Comparison of ENCODE assay signal across 24 cellular contexts in the genomic region with DNA sequence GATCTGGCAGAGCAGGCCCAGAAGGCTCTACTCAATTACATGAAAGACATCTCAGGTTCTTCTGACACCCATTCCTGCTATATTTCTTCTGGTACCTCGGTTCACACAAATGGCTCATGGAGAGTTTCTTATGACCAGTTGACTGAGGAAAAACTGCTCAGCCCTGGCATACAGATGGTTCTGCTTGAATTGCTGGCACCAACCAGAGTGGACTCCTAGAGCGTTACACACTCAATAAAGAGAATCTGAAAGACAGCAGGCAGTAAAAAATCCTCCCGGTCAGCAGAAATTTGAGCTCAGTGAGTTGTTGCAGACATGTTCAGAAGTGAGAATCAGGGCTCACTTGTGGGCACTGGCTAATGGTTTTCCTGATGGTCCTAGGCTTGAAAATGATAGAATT.
"Had no signal": no experiment of that assay in that cellular context is flagged by ENCODE, and none has a peak within 500 bp of the region (broad histone marks: within the 10 kb centered on the region; RNA-seq: fewer than 3 reads in every experiment).

No MANE protein-coding gene starts in this region.

- H3K9me3 ChIP-seq: colonic mucosa, esophagus muscularis mucosa, heart left ventricle, left lung, pancreas, testis had no signal

- H3K4me2 ChIP-seq: hepatocyte had no signal

- ATAC-seq: foreskin keratinocyte; gastroesophageal sphincter; heart left ventricle; left lung; naive thymus-derived CD4-positive, alpha-beta T cell; pancreas; sciatic nerve; stimulated activated memory B cell treated with anti-CD40 and anti-IgM and Interleukin-4, amounts not matched to agents 10 μg/mL and 1 μg/mL and 100 μg/mL, for 72 hours; stimulated activated naive CD8-positive, alpha-beta T cell treated with anti-CD3 and anti-CD28 coated beads, Interleukin-15, Interleukin-2, amounts not matched to agents 100 U/mL and 50 U/mL, for 24 hours had no signal

- H2AFZ ChIP-seq: hepatocyte had no signal

- H3K27ac ChIP-seq: colonic mucosa, esophagus muscularis mucosa, foreskin keratinocyte, gastroesophageal sphincter, heart left ventricle, hepatocyte, left lung, pancreas, spleen, testis, tibial artery had no signal

- H3K27me3 ChIP-seq: colonic mucosa, foreskin keratinocyte, hepatocyte, testis, tibial artery had no signal

- H3K36me3 ChIP-seq: colonic mucosa, esophagus muscularis mucosa, gastroesophageal sphincter, heart left ventricle, left lung, pancreas, spleen, tibial artery had no signal

- H3K9me3 Mint-ChIP-seq: dendritic cell treated with granulocyte-macrophage colony-stimulating factor and Interleukin-4, amounts not matched to agents 40 ng/mL and 50 ng/mL, for 4 days; stimulated activated memory B cell treated with anti-CD40 and anti-IgM and Interleukin-4, amounts not matched to agents 10 μg/mL and 1 μg/mL and 100 μg/mL, for 72 hours; type B pancreatic cell had no signal

- DNase-seq: colonic mucosa; effector CD8-positive, alpha-beta T cell; foreskin keratinocyte; heart left ventricle; kidney; left lung; mesenchymal stem cell; midbrain; naive thymus-derived CD4-positive, alpha-beta T cell; pancreas; spleen; stimulated activated CD4-positive, alpha-beta T cell treated with anti-CD3 and anti-CD28 coated beads, Interleukin-4, amount 100 ng/mL, for 4 hours; stimulated activated naive CD8-positive, alpha-beta T cell treated with anti-CD3 and anti-CD28 coated beads, Interleukin-15, Interleukin-2, amounts not matched to agents 100 U/mL and 50 U/mL, for 24 hours; substantia nigra; testis; tibial artery had no signal

- H3K27me3 Mint-ChIP-seq: dendritic cell treated with granulocyte-macrophage colony-stimulating factor and Interleukin-4, amounts not matched to agents 40 ng/mL and 50 ng/mL, for 4 days; stimulated activated memory B cell treated with anti-CD40 and anti-IgM and Interleukin-4, amounts not matched to agents 10 μg/mL and 1 μg/mL and 100 μg/mL, for 72 hours had no signal

- H3K4me1 Mint-ChIP-seq: stimulated activated memory B cell treated with anti-CD40 and anti-IgM and Interleukin-4, amounts not matched to agents 10 μg/mL and 1 μg/mL and 100 μg/mL, for 72 hours had no signal

- H3K4me3 Mint-ChIP-seq: dendritic cell treated with granulocyte-macrophage colony-stimulating factor and Interleukin-4, amounts not matched to agents 40 ng/mL and 50 ng/mL, for 4 days; stimulated activated memory B cell treated with anti-CD40 and anti-IgM and Interleukin-4, amounts not matched to agents 10 μg/mL and 1 μg/mL and 100 μg/mL, for 72 hours; type B pancreatic cell had no signal

- H3K79me2 ChIP-seq: hepatocyte had no signal

- H3K36me3 Mint-ChIP-seq: stimulated activated memory B cell treated with anti-CD40 and anti-IgM and Interleukin-4, amounts not matched to agents 10 μg/mL and 1 μg/mL and 100 μg/mL, for 72 hours; type B pancreatic cell had no signal

- H3K27ac Mint-ChIP-seq: dendritic cell treated with granulocyte-macrophage colony-stimulating factor and Interleukin-4, amounts not matched to agents 40 ng/mL and 50 ng/mL, for 4 days; naive thymus-derived CD4-positive, alpha-beta T cell; progenitor cell of endocrine pancreas; stimulated activated memory B cell treated with anti-CD40 and anti-IgM and Interleukin-4, amounts not matched to agents 10 μg/mL and 1 μg/mL and 100 μg/mL, for 72 hours; type B pancreatic cell had no signal

- H3K4me1 ChIP-seq: colonic mucosa, esophagus muscularis mucosa, foreskin keratinocyte, gastroesophageal sphincter, heart left ventricle, left lung, pancreas, spleen, testis, tibial artery had no signal

- H3K4me3 ChIP-seq: colonic mucosa, esophagus muscularis mucosa, gastroesophageal sphincter, heart left ventricle, hepatocyte, left lung, pancreas, spleen, testis, tibial artery had no signal
